Comparison of ENCODE assay signal across 8 cellular contexts in the genomic region with DNA sequence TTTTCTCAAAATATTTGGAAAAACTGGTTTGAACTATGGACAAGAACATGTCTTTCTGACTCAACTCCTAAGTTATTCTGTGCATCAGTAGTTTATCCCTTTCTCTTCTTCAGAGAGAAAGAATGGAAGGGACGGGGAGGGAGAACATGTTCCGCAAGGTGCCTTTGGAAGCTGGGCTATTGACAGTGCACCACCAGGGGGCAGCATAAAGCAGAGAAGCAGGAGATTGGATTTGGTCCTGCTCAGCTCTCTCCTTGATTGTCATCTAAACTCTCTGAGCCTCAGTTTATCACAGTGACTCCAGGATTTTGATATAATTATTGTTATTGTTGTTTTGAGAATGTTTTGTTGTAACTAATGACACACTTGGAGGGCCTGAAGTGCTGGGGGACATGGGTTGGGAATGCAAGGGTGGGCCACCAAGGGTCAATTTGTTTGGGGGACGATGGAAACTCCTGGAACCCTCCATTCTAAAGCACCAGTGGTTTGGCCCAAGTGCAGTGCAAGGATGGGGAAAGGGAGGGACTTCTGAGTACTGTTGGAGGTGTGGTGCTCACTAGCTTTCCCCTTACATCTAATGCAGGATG. TPM values are rescaled to one million over a fixed set of nuclear protein-coding genes. Genes with fewer than 3 reads are reported as not detected.
A peak's percentile ranks its signal among the peaks of the same experiment; 100 is the strongest.
DNase-seq lines count a peak whose midpoint lies in the region; ATAC-seq and TF ChIP-seq lines count a peak whose summit lies in the region.

No MANE protein-coding gene starts in this region.

- no peaks in the 10 kb centered on the region for H3K27me3 ChIP-seq in lower lobe of right lung (ENCODE audit: low read depth)

- H3K36me3 ChIP-seq in lower lobe of right lung, result no peaks in the 10 kb centered on the region

- no peak overlapping the region for H3K27ac ChIP-seq in lower lobe of right lung

- H3K4me1 ChIP-seq in lower lobe of right lung, result peaks cover 6% of the 10 kb centered on the region

- DNase-seq in GM12865 (ENCODE audit: low read depth) (peak; percentile 86), NCI-H526 treated with DMSO at 0.1 percent for 48 hours (lab: John Stamatoyannopoulos, UW) (peak; percentile 47), ecto neural progenitor cell (ENCODE audit: low spot score) (peak; percentile 85), lower lobe of right lung (peak; percentile 79)
- DNase-seq in activated CD4-positive, alpha-beta T cell treated with anti-CD3 and anti-CD28 coated beads, Interleukin-2, amount 50 U/mL, for 4 hours, result peak; percentile 74 to 80
- peak; percentile 37 for DNase-seq in stimulated activated CD8-positive, alpha-beta memory T cell treated with anti-CD3 and anti-CD28 coated beads, Interleukin-12 subunit alpha, Interleukin-12 subunit beta, amount 100 ng/mL, for 4 hours (ENCODE audit: low read depth)

- H3K4me3 ChIP-seq in GM12865 (ENCODE audit: low read depth, low read length) (no peak overlapping the region), lower lobe of right lung (no peak overlapping the region)

- peak; percentile 90 for TF ChIP-seq CTCF in GM12865 (IDR thresholded peaks at IDR 0.05; ENCODE audit: insufficient read depth, low read depth, low read length, missing control alignments)
- TF ChIP-seq CTCF in lower lobe of right lung (IDR thresholded peaks at IDR 0.05), result peak; percentile 93

- intact Hi-C loops in lower lobe of right lung (cut with DNase I), result no loop called here

- ATAC-seq in HG03066 (IDR thresholded peaks at IDR 0.05; ENCODE audit: low read depth, unreplicated experiment) (peak; percentile 81), lower lobe of right lung (peak; percentile 85 to 86), HG03571 (IDR thresholded peaks at IDR 0.05; ENCODE audit: unreplicated experiment) (no peak)

- H3K9me3 ChIP-seq in lower lobe of right lung, result no peaks in the 10 kb centered on the region

RNA-seq across cellular contexts. Expression of gene ANO6, which starts 45.3 kb away (rescaled TPM):
- total RNA-seq in lower lobe of right lung, result 64.1 TPM
